In the genomic region with DNA sequence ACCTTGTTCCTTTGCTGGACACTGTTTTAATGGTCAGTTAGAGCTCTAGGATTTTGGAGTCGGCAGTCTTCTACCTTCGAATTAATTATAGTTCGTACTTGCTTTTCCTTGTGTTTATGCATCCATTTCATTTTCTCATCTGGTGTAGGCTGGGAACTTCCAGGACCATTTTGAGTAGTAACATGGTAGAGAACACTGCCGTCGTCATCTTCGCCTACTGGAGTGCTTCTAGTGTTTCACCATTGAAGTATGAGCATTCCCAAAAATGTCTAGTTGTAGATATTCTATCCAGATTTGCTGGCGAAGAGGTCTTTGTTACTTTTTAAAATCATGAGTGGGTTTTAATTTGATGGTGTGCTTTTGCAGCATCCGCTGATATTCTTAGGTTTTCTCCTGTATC, we compare ENCODE assay signal across 15 cellular contexts. TPM values are rescaled to one million over a fixed set of nuclear protein-coding genes. Genes with fewer than 3 reads are reported as not detected.
DNase-seq lines count a peak whose midpoint lies in the region; ATAC-seq and TF ChIP-seq lines count a peak whose summit lies in the region.
"Had no signal": no experiment of that assay in that cellular context is flagged by ENCODE, and none has a peak within 500 bp of the region (broad histone marks: within the 10 kb centered on the region; RNA-seq: fewer than 3 reads in every experiment).

No MANE protein-coding gene starts in this region.

- no peaks in the 10 kb centered on the region for H3K27me3 Mint-ChIP-seq in CD4-positive, alpha-beta T cell
- H3K27me3 Mint-ChIP-seq in activated T-helper 17 cell treated with anti-CD3 and anti-CD28 coated beads, Interleukin-2, amount 50 U/mL, for 72 hours, result no peaks in the 10 kb centered on the region
- H3K27me3 Mint-ChIP-seq in memory B cell, result no peaks in the 10 kb centered on the region

- peaks cover 5% of the 10 kb centered on the region for H3K9me3 Mint-ChIP-seq in CD4-positive, alpha-beta T cell
- no peaks in the 10 kb centered on the region for H3K9me3 Mint-ChIP-seq in activated T-helper 17 cell treated with anti-CD3 and anti-CD28 coated beads, Interleukin-2, amount 50 U/mL, for 72 hours
- peaks cover 3% of the 10 kb centered on the region for H3K9me3 Mint-ChIP-seq in memory B cell

- no peaks in the 10 kb centered on the region for H3K27me3 ChIP-seq in CD4-positive, alpha-beta T cell (ENCODE audit: control insufficient read depth, insufficient read depth, low read length)
- H3K27me3 ChIP-seq in smooth muscle cell (ENCODE audit: low read depth), result no peaks in the 10 kb centered on the region
- no peaks in the 10 kb centered on the region for H3K27me3 ChIP-seq in left ventricle myocardium inferior (ENCODE audit: low read depth)

- H3K9me3 ChIP-seq in CD4-positive, alpha-beta T cell (ENCODE audit: control insufficient read depth, low read length), result no peaks in the 10 kb centered on the region
- H3K9me3 ChIP-seq in smooth muscle cell (replicated peaks; ENCODE audit: low read depth), result no peaks in the 10 kb centered on the region
- no peaks in the 10 kb centered on the region for H3K9me3 ChIP-seq in left ventricle myocardium inferior (replicated peaks)
- H3K9me3 ChIP-seq: Caco-2 had no signal

- peaks cover 7% of the 10 kb centered on the region for H3K36me3 Mint-ChIP-seq in CD4-positive, alpha-beta T cell (ENCODE audit: low read depth)
- H3K36me3 Mint-ChIP-seq in activated T-helper 17 cell treated with anti-CD3 and anti-CD28 coated beads, Interleukin-2, amount 50 U/mL, for 72 hours (ENCODE audit: low read depth), result no peaks in the 10 kb centered on the region
- H3K36me3 Mint-ChIP-seq in memory B cell, result peaks cover 10% of the 10 kb centered on the region

- no peak overlapping the region for H2AFZ ChIP-seq in smooth muscle cell (ENCODE audit: low read depth)
- H2AFZ ChIP-seq: GM23248 had no signal

- peaks cover 6% of the 10 kb centered on the region for H3F3A ChIP-seq in smooth muscle cell (ENCODE audit: low read depth)

- H3K4me2 ChIP-seq in smooth muscle cell, result no peak overlapping the region

- H3K4me1 ChIP-seq in smooth muscle cell (ENCODE audit: low read depth) (no peaks in the 10 kb centered on the region), left ventricle myocardium inferior (peaks cover 39% of the 10 kb centered on the region)

- H3K27ac Mint-ChIP-seq in CD4-positive, alpha-beta T cell, result no peak overlapping the region
- peak overlapping the region; percentile 67 for H3K27ac Mint-ChIP-seq in activated T-helper 17 cell treated with anti-CD3 and anti-CD28 coated beads, Interleukin-2, amount 50 U/mL, for 72 hours
- H3K27ac Mint-ChIP-seq in memory B cell, result peak overlapping the region; percentile 16
- H3K27ac Mint-ChIP-seq: CD8-positive, alpha-beta T cell had no signal

- POLR2A ChIA-PET in CD4-positive, alpha-beta T cell (lab: Charles Lee), result no interaction called here

- no peak for ATAC-seq in CD4-positive, alpha-beta T cell (ENCODE audit: poor library complexity)
- no peak for ATAC-seq in activated T-helper 17 cell treated with anti-CD3 and anti-CD28 coated beads, Interleukin-2, amount 50 U/mL, for 72 hours (replicated peaks)
- no peak for ATAC-seq in memory B cell (ENCODE audit: low read depth)
- ATAC-seq in HG03095 (IDR thresholded peaks at IDR 0.05; ENCODE audit: unreplicated experiment), result no peak
- ATAC-seq in GM19023 (IDR thresholded peaks at IDR 0.05; ENCODE audit: unreplicated experiment), result no peak
- ATAC-seq: CD8-positive, alpha-beta T cell had no signal

- CTCF ChIA-PET in CD4-positive, alpha-beta T cell (lab: Charles Lee), result no interaction called here

- intact Hi-C loops in CD4-positive, alpha-beta T cell (cut with DNase I, micrococcal nuclease), result no loop called here
- intact Hi-C loops in left ventricle myocardium inferior (cut with micrococcal nuclease), result no loop called here

- peaks cover 81% of the 10 kb centered on the region for H3K4me1 Mint-ChIP-seq in CD4-positive, alpha-beta T cell (ENCODE audit: low read depth)
- peaks cover 33% of the 10 kb centered on the region for H3K4me1 Mint-ChIP-seq in activated T-helper 17 cell treated with anti-CD3 and anti-CD28 coated beads, Interleukin-2, amount 50 U/mL, for 72 hours
- peaks cover 41% of the 10 kb centered on the region for H3K4me1 Mint-ChIP-seq in memory B cell

- no peak for TF ChIP-seq CTCF in CD4-positive, alpha-beta T cell (IDR thresholded peaks at IDR 0.05)
- TF ChIP-seq CTCF in smooth muscle cell (IDR thresholded peaks at IDR 0.05; ENCODE audit: borderline replicate concordance, insufficient read depth, poor library complexity, severe bottlenecking) (no peak), left ventricle myocardium inferior (IDR thresholded peaks at IDR 0.05; ENCODE audit: borderline replicate concordance) (no peak)

- no peaks in the 10 kb centered on the region for H3K36me3 ChIP-seq in smooth muscle cell (ENCODE audit: low read depth)
- no peaks in the 10 kb centered on the region for H3K36me3 ChIP-seq in left ventricle myocardium inferior

- peaks cover 93% of the 10 kb centered on the region for H4K20me1 ChIP-seq in smooth muscle cell (ENCODE audit: low read depth)

- H3K79me2 ChIP-seq in smooth muscle cell (ENCODE audit: low read depth), result peaks cover 95% of the 10 kb centered on the region

- no peak overlapping the region for H3K9ac ChIP-seq in smooth muscle cell (ENCODE audit: low read depth)
- H3K9ac ChIP-seq: GM23248 had no signal

- whole genome bisulfite sequencing in smooth muscle cell (ENCODE audit: low lambda C conversion rate), result 96% methylated on average over 8 of the region's 8 CpGs

- H3K4me3 Mint-ChIP-seq in CD4-positive, alpha-beta T cell, result peak overlapping the region; percentile 2
- H3K4me3 Mint-ChIP-seq in activated T-helper 17 cell treated with anti-CD3 and anti-CD28 coated beads, Interleukin-2, amount 50 U/mL, for 72 hours, result no peak overlapping the region
- H3K4me3 Mint-ChIP-seq in memory B cell, result no peak overlapping the region

- DNase-seq in CD4-positive, alpha-beta T cell, result no peak
- DNase-seq in memory B cell (ENCODE audit: low spot score in 2 of 2) (no peak), smooth muscle cell (lab: John Stamatoyannopoulos, UW; ENCODE audit: unreplicated experiment) (no peak), left ventricle myocardium inferior (no peak)
- DNase-seq: C1 segment of cervical spinal cord; Caco-2; CD8-positive, alpha-beta T cell; DMS153; DND-41; GM23248; H7; HCEC 1CT had no signal

- H3K4me3 ChIP-seq in smooth muscle cell, result no peak overlapping the region
- H3K4me3 ChIP-seq in left ventricle myocardium inferior, result no peak overlapping the region
- H3K4me3 ChIP-seq: GM23248 had no signal

- no peak overlapping the region for H3K27ac ChIP-seq in CD4-positive, alpha-beta T cell (ENCODE audit: low read depth, low read length)
- H3K27ac ChIP-seq in smooth muscle cell (ENCODE audit: low read depth) (peak overlapping the region; percentile 95), left ventricle myocardium inferior (replicated peaks) (no peak overlapping the region)
- H3K27ac ChIP-seq: GM23248 had no signal

RNA-seq across cellular contexts. Expression of gene CDYL, which starts 36.9 kb away (rescaled TPM):
- 10 to 100 TPM; 23.8 to 23.9 TPM for total RNA-seq in CD4-positive, alpha-beta T cell
- total RNA-seq in activated T-helper 17 cell treated with anti-CD3 and anti-CD28 coated beads, Interleukin-2, amount 50 U/mL, for 72 hours, result 10 to 100 TPM; 23.3 to 24.5 TPM
- 34.5 and 49.9 TPM in 2 replicates for total RNA-seq in smooth muscle cell
- 28.7 and 37.2 TPM in 2 replicates for polyA plus RNA-seq in smooth muscle cell
- total RNA-seq in left ventricle myocardium inferior, result 27.7 TPM
